ENCODE assay signal across 8 cellular contexts in the genomic region with DNA sequence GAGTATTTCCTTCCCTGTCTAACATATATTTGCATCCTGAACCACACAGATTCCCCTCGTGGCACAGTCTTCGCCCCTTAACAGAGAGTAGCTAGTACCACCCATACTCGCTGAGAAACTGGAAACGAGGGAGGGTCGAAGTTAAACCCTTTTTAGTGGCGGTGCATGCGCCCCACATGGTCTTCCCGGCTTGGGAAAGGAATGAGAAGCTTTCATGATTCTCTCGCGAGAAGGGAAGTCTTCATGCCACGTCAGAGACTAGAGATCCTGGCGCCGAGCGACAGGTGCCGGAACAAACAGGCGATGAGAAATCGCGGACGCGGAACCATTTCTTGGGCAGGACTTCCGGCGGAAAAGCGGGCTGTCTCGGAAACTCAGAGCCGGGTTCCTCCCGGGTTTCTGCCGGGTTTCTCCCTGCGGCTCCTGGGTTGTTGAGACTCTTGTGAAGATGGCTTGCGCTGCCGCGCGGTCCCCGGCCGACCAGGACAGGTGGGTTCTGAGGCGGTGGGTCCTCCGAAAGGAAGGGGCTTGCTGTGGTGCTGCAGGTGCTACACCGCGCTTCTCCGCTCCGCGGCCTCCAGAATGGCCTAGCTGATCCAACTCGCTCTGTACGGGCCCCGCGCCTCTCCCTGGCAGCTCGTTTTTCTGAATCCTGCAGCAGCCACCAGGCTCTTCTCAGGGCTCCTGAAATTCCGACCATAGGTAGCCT. TPM values are rescaled to one million over a fixed set of nuclear protein-coding genes. Genes with fewer than 3 reads are reported as not detected.
A peak's percentile ranks its signal among the peaks of the same experiment; 100 is the strongest.
DNase-seq lines count a peak whose midpoint lies in the region; ATAC-seq and TF ChIP-seq lines count a peak whose summit lies in the region.

Gene SRP19 (plus strand): TSS at position 359 of the 709 bp plus-strand sequence. CDS start 90 bp downstream, at position 449.

- H3K4me3 ChIP-seq in OCI-LY7 (ENCODE audit: low read depth, low read length, poor library complexity, severe bottlenecking): peak within 1 kb of the TSS; percentile 76

- CTCF ChIA-PET in OCI-LY7 (lab: Charles Lee; ENCODE audit: unreplicated experiment): interaction anchor here (0.6 to 1.4 kb wide), 4 partner anchors 34 to 129 kb away, joined by 3 read pairs; no protein-coding TSS in a partner anchor

- peak; percentile 99 for DNase-seq in DMS 273 (lab: John Stamatoyannopoulos, UW; ENCODE audit: unreplicated experiment)
- peak; percentile 77 for DNase-seq in HuH-7.5 (ENCODE audit: low spot score)
- DNase-seq in OCI-LY7 (ENCODE audit: low spot score): peak; percentile 97
- DNase-seq in activated T-cell treated with anti-CD3 and anti-CD28 coated beads for 1 hour (ENCODE audit: low read depth): peak; percentile 82
- DNase-seq in epidermal melanocyte (ENCODE audit: insufficient read length, low spot score): peak; percentile 97
- peak; percentile 94 for DNase-seq in middle frontal gyrus (ENCODE audit: extremely low spot score, low spot score)
- peak; percentile 79 to 86 for DNase-seq in stimulated activated CD8-positive, alpha-beta memory T cell treated with anti-CD3 and anti-CD28 coated beads, Interleukin-2, amount 100 ng/mL, for 48 hours (ENCODE audit: low read depth in 2 of 2)

- peaks cover 38% of the 10 kb centered on the region for H3K36me3 ChIP-seq in OCI-LY7 (ENCODE audit: insufficient read depth, low read length)

- H2AFZ ChIP-seq in OCI-LY7 (ENCODE audit: low read length): peak within 1 kb of the TSS; percentile 96

- H3K4me1 ChIP-seq in OCI-LY7 (ENCODE audit: insufficient read depth, low read length, poor library complexity, severe bottlenecking): peaks cover 30% of the 10 kb centered on the region

- peaks cover 35% of the 10 kb centered on the region for H3K79me2 ChIP-seq in OCI-LY7 (ENCODE audit: insufficient read depth, low read depth, low read length)

- peaks cover 12% of the 10 kb centered on the region; the same call in 1 of the 2 replicates for H4K20me1 ChIP-seq in OCI-LY7 (ENCODE audit: insufficient read depth, low read length)

- BruUV-seq in OCI-LY7 (replicated peaks; lab: Mats Ljungman, UMichigan): no TSS peak

- POLR2A ChIA-PET in OCI-LY7 (lab: Charles Lee): interaction anchor here (0.6 to 2.0 kb wide), 18 partner anchors 9 to 665 kb away, joined by 3 to 13 read pairs (median 4); partner anchors contain the start of gene DCP2

- H3K9me2 ChIP-seq in OCI-LY7 (ENCODE audit: insufficient read depth, low read length): no peaks in the 10 kb centered on the region

- H3K27ac ChIP-seq in OCI-LY7 (ENCODE audit: low read depth, low read length, poor library complexity, severe bottlenecking): peak within 1 kb of the TSS; percentile 36

- peak within 1 kb of the TSS; percentile 76 for H3K4me2 ChIP-seq in OCI-LY7 (ENCODE audit: low read length)

- no peak for TF ChIP-seq CTCF in OCI-LY7 (conservative IDR thresholded peaks at IDR 0.05; ENCODE audit: low read length)

- peak; percentile 96 for ATAC-seq in GM21526 (IDR thresholded peaks at IDR 0.05; ENCODE audit: low FRiP score, unreplicated experiment)

- H3K9me3 ChIP-seq in OCI-LY7 (ENCODE audit: low read length): no peaks in the 10 kb centered on the region

- intact Hi-C loops in OCI-LY7 (cut with micrococcal nuclease; ENCODE audit: unreplicated experiment): loop anchor here (2.0 to 10.0 kb wide), 5 partner anchors 46 to 696 kb away; partner anchors contain the start of genes DCP2 and REEP5

RNA-seq across cellular contexts. Expression of gene SRP19, which starts in this region (rescaled TPM):
- 32.9 and 48.1 TPM in 2 replicates for total RNA-seq in OCI-LY7 (2014; rRNA removed; shearing (Covaris generic))
- 64.7 and 68.3 TPM in 2 replicates for total RNA-seq in OCI-LY7 (2022)

Comparison
In these comparisons a context has a peak if more than half of its experiments do, and no peak if none do; other contexts are left out.
1. Peak in every context shown above with its lines: DNase-seq, ATAC-seq, H3K4me3 ChIP-seq and H3K27ac ChIP-seq.